23 cellular contexts compared by ENCODE assay signal in genomic region chr11:76822406-76822805, GRCh38. TPM values are rescaled to one million over a fixed set of nuclear protein-coding genes. Genes with fewer than 3 reads are reported as not detected.
DNase-seq lines count a peak whose midpoint lies in the region; ATAC-seq, FAIRE-seq and TF ChIP-seq lines count a peak whose summit lies in the region.
"Had no signal": no experiment of that assay in that cellular context is flagged by ENCODE, and none has a peak within 500 bp of the region (broad histone marks: within the 10 kb centered on the region; RNA-seq: fewer than 3 reads in every experiment).

No MANE protein-coding gene starts in this region.

- H3K27me3 Mint-ChIP-seq in astrocyte (ENCODE audit: low read depth, unreplicated experiment) = no peaks in the 10 kb centered on the region
- H3K27me3 Mint-ChIP-seq in activated CD4-positive, alpha-beta T cell treated with anti-CD3 and anti-CD28 coated beads, Interleukin-2, amount 10 ng/mL, durations not matched to agents 7 days and 5 days = peaks cover 8% of the 10 kb centered on the region

- no peaks in the 10 kb centered on the region for H3K36me3 Mint-ChIP-seq in astrocyte (ENCODE audit: low read depth, unreplicated experiment)
- no peaks in the 10 kb centered on the region for H3K36me3 Mint-ChIP-seq in activated CD4-positive, alpha-beta T cell treated with anti-CD3 and anti-CD28 coated beads, Interleukin-2, amount 10 ng/mL, durations not matched to agents 7 days and 5 days (ENCODE audit: low read depth)

- DNase-seq in EH (ENCODE audit: low read depth) (peak; percentile 21), NAMALWA (ENCODE audit: low spot score) (peak; percentile 32), astrocyte (ENCODE audit: low read depth) (no peak), NCI-H82 treated with DMSO at 0.1 percent for 48 hours (lab: John Stamatoyannopoulos, UW; ENCODE audit: unreplicated experiment) (no peak), AG08396 (ENCODE audit: low spot score) (no peak)
- no peak for DNase-seq in activated CD4-positive, alpha-beta T cell treated with anti-CD3 and anti-CD28 coated beads, Interleukin-2, amount 10 ng/mL, durations not matched to agents 7 days and 5 days
- DNase-seq: DMS153, DND-41, GOT3, KG1, MV-4-11, NCI-H1105 treated with DMSO at 0.1 percent for 48 hours, NCI-H146, NCI-H1930, NCI-H2107, NCI-H446 treated with DMSO at 0.1 percent for 48 hours, NCI-H526, NCI-H82, Peyer's patch, SIG-M5 had no signal

- H3K27ac Mint-ChIP-seq in astrocyte (ENCODE audit: unreplicated experiment) = no peak overlapping the region
- H3K27ac Mint-ChIP-seq in activated CD4-positive, alpha-beta T cell treated with anti-CD3 and anti-CD28 coated beads, Interleukin-2, amount 10 ng/mL, durations not matched to agents 7 days and 5 days = no peak overlapping the region

- H3K27ac ChIP-seq in astrocyte (ENCODE audit: low read depth, low read length) = no peak overlapping the region
- H3K27ac ChIP-seq: Peyer's patch, SK-N-MC had no signal

- H3K9me3 ChIP-seq in astrocyte (ENCODE audit: insufficient read depth, low read depth, low read length) = no peaks in the 10 kb centered on the region
- H3K9me3 ChIP-seq: Peyer's patch had no signal

- no peak overlapping the region for H3K9ac ChIP-seq in astrocyte (ENCODE audit: low read length)

- H3K79me2 ChIP-seq in astrocyte (ENCODE audit: insufficient read depth, low read length) = no peaks in the 10 kb centered on the region

- FAIRE-seq in astrocyte (lab: Jason Lieb, UNC) = peak; percentile 41

- ATAC-seq in GM19395 (IDR thresholded peaks at IDR 0.05; ENCODE audit: unreplicated experiment) = no peak

- H3K4me3 Mint-ChIP-seq in astrocyte (ENCODE audit: unreplicated experiment) = no peak overlapping the region
- H3K4me3 Mint-ChIP-seq in activated CD4-positive, alpha-beta T cell treated with anti-CD3 and anti-CD28 coated beads, Interleukin-2, amount 10 ng/mL, durations not matched to agents 7 days and 5 days = no peak overlapping the region

- CTCF ChIA-PET in activated CD4-positive, alpha-beta T cell treated with anti-CD3 and anti-CD28 coated beads, Interleukin-2, amount 10 ng/mL, durations not matched to agents 7 days and 5 days (lab: Charles Lee) = no interaction called here

- no peak overlapping the region for H2AFZ ChIP-seq in astrocyte (ENCODE audit: low read depth, low read length)

- peaks cover 6% of the 10 kb centered on the region for H3K9me3 Mint-ChIP-seq in astrocyte (ENCODE audit: unreplicated experiment)
- H3K9me3 Mint-ChIP-seq in activated CD4-positive, alpha-beta T cell treated with anti-CD3 and anti-CD28 coated beads, Interleukin-2, amount 10 ng/mL, durations not matched to agents 7 days and 5 days = peaks cover 6% of the 10 kb centered on the region

- H3K4me1 ChIP-seq in astrocyte (ENCODE audit: insufficient read depth, low read length) = peaks cover 21% of the 10 kb centered on the region
- H3K4me1 ChIP-seq: HAP-1, Peyer's patch had no signal

- no peak overlapping the region for H3K4me2 ChIP-seq in astrocyte (ENCODE audit: low read length)

- peaks cover 17% of the 10 kb centered on the region for H3K4me1 Mint-ChIP-seq in astrocyte (ENCODE audit: low read depth, unreplicated experiment)
- peaks cover 29% of the 10 kb centered on the region for H3K4me1 Mint-ChIP-seq in activated CD4-positive, alpha-beta T cell treated with anti-CD3 and anti-CD28 coated beads, Interleukin-2, amount 10 ng/mL, durations not matched to agents 7 days and 5 days

- POLR2A ChIA-PET in activated CD4-positive, alpha-beta T cell treated with anti-CD3 and anti-CD28 coated beads, Interleukin-2, amount 10 ng/mL, durations not matched to agents 7 days and 5 days (lab: Charles Lee) = no interaction called here

- H3K4me3 ChIP-seq in astrocyte (ENCODE audit: insufficient read depth, low read depth, low read length) = no peak overlapping the region
- H3K4me3 ChIP-seq: HAP-1, Peyer's patch, SK-N-MC had no signal

- H3K36me3 ChIP-seq in astrocyte (ENCODE audit: insufficient read depth, low read length) = no peaks in the 10 kb centered on the region
- H3K36me3 ChIP-seq: HAP-1, Peyer's patch had no signal

- no peaks in the 10 kb centered on the region for H4K20me1 ChIP-seq in astrocyte (ENCODE audit: insufficient read depth, low read length)

- TF ChIP-seq CTCF in astrocyte (IDR thresholded peaks at IDR 0.05; ENCODE audit: insufficient read depth, low read depth, low read length) = no peak

- no peaks in the 10 kb centered on the region for H3K27me3 ChIP-seq in astrocyte (ENCODE audit: insufficient read depth, low read length)
- H3K27me3 ChIP-seq: Peyer's patch had no signal

RNA-seq across cellular contexts. Expression of gene ACER3, which starts 38.3 kb away (rescaled TPM):
- 14.9 and 17.3 TPM in 2 replicates for total RNA-seq in astrocyte
- 10 to 100 TPM; 10.7 to 12.5 TPM for total RNA-seq in activated CD4-positive, alpha-beta T cell treated with anti-CD3 and anti-CD28 coated beads, Interleukin-2, amount 10 ng/mL, durations not matched to agents 7 days and 5 days

RNA-seq across cellular contexts. Expression of gene TSKU, which starts 39.2 kb away (rescaled TPM):
- total RNA-seq in astrocyte = 57.9 and 69.6 TPM in 2 replicates
- total RNA-seq in activated CD4-positive, alpha-beta T cell treated with anti-CD3 and anti-CD28 coated beads, Interleukin-2, amount 10 ng/mL, durations not matched to agents 7 days and 5 days = 1 to 10 TPM in 1 of 2 experiments, under 1 TPM in 1; 0.99 to 1.3 TPM

Comparison
In these comparisons a context has a peak if more than half of its experiments do, and no peak if none do; other contexts are left out.
1. DNase-seq: peak in EH (single experiment) and NAMALWA (single experiment); none in astrocyte (single experiment), NCI-H82 treated with DMSO at 0.1 percent for 48 hours (single experiment), activated CD4-positive, alpha-beta T cell treated with anti-CD3 and anti-CD28 coated beads, Interleukin-2, amount 10 ng/mL, durations not matched to agents 7 days and 5 days (single experiment) and AG08396 (single experiment).
2. RNA of gene TSKU, which starts 39.2 kb away (total RNA-seq): 57.9 to 69.6 TPM in astrocyte; 0.99 to 1.3 TPM in activated CD4-positive, alpha-beta T cell treated with anti-CD3 and anti-CD28 coated beads, Interleukin-2, amount 10 ng/mL, durations not matched to agents 7 days and 5 days; every median in the first group is over 10 times any median in the second.